Comparison of ENCODE assay signal across 2 cellular contexts in the genomic region with DNA sequence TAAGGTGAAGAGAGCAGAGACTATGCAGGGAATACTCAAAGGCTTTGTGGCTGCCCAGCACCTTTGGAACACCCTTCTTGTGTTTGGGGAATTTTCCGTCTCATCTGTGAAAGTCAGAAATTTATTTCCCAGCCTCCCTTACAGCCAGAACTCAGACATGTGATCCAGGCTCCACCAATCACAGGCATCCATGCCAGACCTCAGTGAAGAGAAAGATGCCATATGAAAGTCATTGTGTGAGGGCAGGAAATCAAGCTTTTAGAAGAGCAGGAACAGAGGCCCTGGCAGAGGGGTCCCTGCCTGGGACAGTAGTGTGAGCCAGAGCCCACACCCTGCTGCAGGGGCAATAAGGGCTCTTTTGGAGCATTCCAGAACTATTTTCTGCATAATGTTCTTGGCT.
A peak's percentile ranks its signal among the peaks of the same experiment; 100 is the strongest.
TF ChIP-seq lines count a peak whose summit lies in the region.

No MANE protein-coding gene starts in this region.

TF ChIP-seq in Ishikawa, 13 proteins besides CTCF, POLR2A, EP300 and RAD21:
- TF ChIP-seq TCF12 (IDR thresholded peaks at IDR 0.05; ENCODE audit: low read depth), result no peak
- no peak for TF ChIP-seq YY1 (IDR thresholded peaks at IDR 0.05; ENCODE audit: low read depth)
- TF ChIP-seq USF1 (IDR thresholded peaks at IDR 0.05), result peak; percentile 28; the same call in 1 of the 2 replicates
TF ChIP-seq in Ishikawa: peak in this region for 1.

TF ChIP-seq in K562, 482 proteins besides CTCF, POLR2A, EP300 and RAD21:
- TF ChIP-seq RBBP5 (IDR thresholded peaks at IDR 0.05; ENCODE audit: borderline replicate concordance, insufficient read depth, low read length, poor library complexity, severe bottlenecking) (no peak), USF1 (CRISPR knock-in tag; IDR thresholded peaks at IDR 0.05) (peak; percentile 34; the same call in 1 of the 2 replicates)
- TF ChIP-seq, protein P1, sequence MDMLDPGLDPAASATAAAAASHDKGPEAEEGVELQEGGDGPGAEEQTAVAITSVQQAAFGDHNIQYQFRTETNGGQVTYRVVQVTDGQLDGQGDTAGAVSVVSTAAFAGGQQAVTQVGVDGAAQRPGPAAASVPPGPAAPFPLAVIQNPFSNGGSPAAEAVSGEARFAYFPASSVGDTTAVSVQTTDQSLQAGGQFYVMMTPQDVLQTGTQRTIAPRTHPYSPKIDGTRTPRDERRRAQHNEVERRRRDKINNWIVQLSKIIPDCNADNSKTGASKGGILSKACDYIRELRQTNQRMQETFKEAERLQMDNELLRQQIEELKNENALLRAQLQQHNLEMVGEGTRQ (CRISPR knock-in tag; IDR thresholded peaks at IDR 0.05), result peak; percentile 52
- TF ChIP-seq, protein P2, sequence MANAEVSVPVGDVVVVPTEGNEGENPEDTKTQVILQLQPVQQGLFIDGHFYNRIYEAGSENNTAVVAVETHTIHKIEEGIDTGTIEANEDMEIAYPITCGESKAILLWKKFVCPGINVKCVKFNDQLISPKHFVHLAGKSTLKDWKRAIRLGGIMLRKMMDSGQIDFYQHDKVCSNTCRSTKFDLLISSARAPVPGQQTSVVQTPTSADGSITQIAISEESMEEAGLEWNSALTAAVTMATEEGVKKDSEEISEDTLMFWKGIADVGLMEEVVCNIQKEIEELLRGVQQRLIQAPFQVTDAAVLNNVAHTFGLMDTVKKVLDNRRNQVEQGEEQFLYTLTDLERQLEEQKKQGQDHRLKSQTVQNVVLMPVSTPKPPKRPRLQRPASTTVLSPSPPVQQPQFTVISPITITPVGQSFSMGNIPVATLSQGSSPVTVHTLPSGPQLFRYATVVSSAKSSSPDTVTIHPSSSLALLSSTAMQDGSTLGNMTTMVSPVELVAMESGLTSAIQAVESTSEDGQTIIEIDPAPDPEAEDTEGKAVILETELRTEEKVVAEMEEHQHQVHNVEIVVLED (CRISPR knock-in tag; IDR thresholded peaks at IDR 0.05), result no peak
